In genomic region chr13:95641961-95642621, GRCh38 we compare ENCODE assay signal across 9 cellular contexts. TPM values are rescaled to one million over a fixed set of nuclear protein-coding genes. Genes with fewer than 3 reads are reported as not detected.
A peak's percentile ranks its signal among the peaks of the same experiment; 100 is the strongest.
DNase-seq lines count a peak whose midpoint lies in the region; ATAC-seq lines count a peak whose summit lies in the region.
"Had no signal": no experiment of that assay in that cellular context is flagged by ENCODE, and none has a peak within 500 bp of the region (broad histone marks: within the 10 kb centered on the region; RNA-seq: fewer than 3 reads in every experiment).

No MANE protein-coding gene starts in this region.

- H3K4me3 Mint-ChIP-seq in activated T-cell treated with anti-CD3 and anti-CD28 coated beads, Interleukin-2, amount 50 U/mL, for 4 hours = no peak overlapping the region
- no peak overlapping the region for H3K4me3 Mint-ChIP-seq in activated T-cell treated with anti-CD3 and anti-CD28 coated beads, Interleukin-2, amount 50 U/mL, for 24 hours

- peak overlapping the region; percentile 86 for H3K4me3 ChIP-seq in endocrine pancreas (ENCODE audit: control insufficient read depth, insufficient read depth, low read length)
- H3K4me3 ChIP-seq in mesendoderm (ENCODE audit: low read length) = no peak overlapping the region
- H3K4me3 ChIP-seq in aorta (ENCODE audit: low read length in 2 of 2) = peak overlapping the region; percentile 31 to 51

- H3K79me1 ChIP-seq in mesendoderm (ENCODE audit: low read length) = peaks cover 3% of the 10 kb centered on the region

- H4K8ac ChIP-seq in mesendoderm (ENCODE audit: low read depth, low read length) = no peak overlapping the region

- no peak overlapping the region for H3K27ac ChIP-seq in mesendoderm (ENCODE audit: low read depth, low read length)
- H3K27ac ChIP-seq in aorta (ENCODE audit: low read depth in 1 of 2, low read length in 2 of 2) = no peak overlapping the region
- H3K27ac ChIP-seq: C4-2B had no signal

- DNase-seq in activated T-cell treated with anti-CD3 and anti-CD28 coated beads, Interleukin-2, amount 50 U/mL, for 4 hours = no peak
- no peak for DNase-seq in activated T-cell treated with anti-CD3 and anti-CD28 coated beads, Interleukin-2, amount 50 U/mL, for 24 hours
- DNase-seq in mesendoderm = peak; percentile 57
- DNase-seq in aorta = peak; percentile 64 to 82
- no peak for DNase-seq in central memory CD4-positive, alpha-beta T cell

- H2BK5ac ChIP-seq in mesendoderm (ENCODE audit: low read length) = no peak overlapping the region

- no peak overlapping the region for H2BK120ac ChIP-seq in mesendoderm (ENCODE audit: low read depth, low read length)

- H3K9me3 ChIP-seq in endocrine pancreas (ENCODE audit: control insufficient read depth, low read length) (no peaks in the 10 kb centered on the region), aorta (ENCODE audit: control insufficient read depth, low read length) (no peaks in the 10 kb centered on the region)

- peak overlapping the region; percentile 24 for H3K4me2 ChIP-seq in mesendoderm (ENCODE audit: low read length)

- peak; percentile 53 for ATAC-seq in activated T-cell treated with anti-CD3 and anti-CD28 coated beads, Interleukin-2, amount 50 U/mL, for 4 hours
- ATAC-seq in aorta (ENCODE audit: low FRiP score) (peak; percentile 80), GM21367 (IDR thresholded peaks at IDR 0.05; ENCODE audit: unreplicated experiment) (no peak), GM18511 (IDR thresholded peaks at IDR 0.05; ENCODE audit: unreplicated experiment) (no peak)

- H3K4me1 ChIP-seq in endocrine pancreas (ENCODE audit: control insufficient read depth, insufficient read depth, low read length) = peaks cover 10% of the 10 kb centered on the region
- peaks cover 2% of the 10 kb centered on the region for H3K4me1 ChIP-seq in mesendoderm (ENCODE audit: control insufficient read depth, low read depth, low read length)
- H3K4me1 ChIP-seq in aorta (ENCODE audit: control insufficient read depth in 1 of 2, insufficient read depth in 2 of 2, low read length in 2 of 2) = peaks cover 0 to 2% of the 10 kb centered on the region in 2 donors

- H3K9me3 Mint-ChIP-seq in activated T-cell treated with anti-CD3 and anti-CD28 coated beads, Interleukin-2, amount 50 U/mL, for 4 hours = no peaks in the 10 kb centered on the region
- H3K9me3 Mint-ChIP-seq in activated T-cell treated with anti-CD3 and anti-CD28 coated beads, Interleukin-2, amount 50 U/mL, for 24 hours = no peaks in the 10 kb centered on the region

- peaks cover 10% of the 10 kb centered on the region for H3K4me1 Mint-ChIP-seq in activated T-cell treated with anti-CD3 and anti-CD28 coated beads, Interleukin-2, amount 50 U/mL, for 4 hours (ENCODE audit: low read depth)
- H3K4me1 Mint-ChIP-seq in activated T-cell treated with anti-CD3 and anti-CD28 coated beads, Interleukin-2, amount 50 U/mL, for 24 hours (ENCODE audit: low read depth) = peaks cover 13% of the 10 kb centered on the region

- H3K27me3 ChIP-seq in endocrine pancreas (ENCODE audit: control insufficient read depth, insufficient read depth, low read length) (no peaks in the 10 kb centered on the region), mesendoderm (ENCODE audit: insufficient read depth, low read length, poor library complexity) (no peaks in the 10 kb centered on the region), aorta (ENCODE audit: control insufficient read depth in 1 of 2, insufficient read depth in 2 of 2, low read length in 1 of 2) (no peaks in the 10 kb centered on the region)

- no peak overlapping the region for H3K23ac ChIP-seq in mesendoderm (ENCODE audit: low read length)

- peaks cover 2% of the 10 kb centered on the region for H3K79me2 ChIP-seq in mesendoderm (ENCODE audit: control insufficient read depth, insufficient read depth, low read length)

- H3K56ac ChIP-seq in mesendoderm (ENCODE audit: low read length) = peak overlapping the region; percentile 75

- no peak overlapping the region for H3K4ac ChIP-seq in mesendoderm (ENCODE audit: low read depth, low read length)

- intact Hi-C loops in aorta (cut with DNase I) = loop anchor here in 1 of 2 donors (5.0 kb wide), 1 partner anchor 35 kb away; the partner anchor contains the start of gene DNAJC3

- no peak overlapping the region for H3K18ac ChIP-seq in mesendoderm (ENCODE audit: low read length)

- no peak overlapping the region for H2AK5ac ChIP-seq in mesendoderm (ENCODE audit: low read length)

- WGBS in mesendoderm (ENCODE audit: extremely low coverage, insufficient coverage, low lambda C conversion rate) = no CpG with 5 or more reads among the region's 41 CpGs
- 4% methylated on average over 34 to 41 of the region's 41 CpGs for WGBS in aorta, 2 donors

- H3K36me3 ChIP-seq in endocrine pancreas (ENCODE audit: control insufficient read depth, insufficient read depth, low read length) (no peaks in the 10 kb centered on the region), mesendoderm (ENCODE audit: control insufficient read depth, insufficient read depth, low read length) (no peaks in the 10 kb centered on the region), aorta (ENCODE audit: control insufficient read depth in 1 of 2, insufficient read depth in 2 of 2, low read length in 1 of 2) (no peaks in the 10 kb centered on the region)

- no peak overlapping the region for H2BK15ac ChIP-seq in mesendoderm (replicated peaks; ENCODE audit: low read depth)

- peaks cover 47% of the 10 kb centered on the region for H3K27me3 Mint-ChIP-seq in activated T-cell treated with anti-CD3 and anti-CD28 coated beads, Interleukin-2, amount 50 U/mL, for 4 hours (ENCODE audit: low read depth)
- H3K27me3 Mint-ChIP-seq in activated T-cell treated with anti-CD3 and anti-CD28 coated beads, Interleukin-2, amount 50 U/mL, for 24 hours = peaks cover 51% of the 10 kb centered on the region

- no peak overlapping the region for H3K27ac Mint-ChIP-seq in activated T-cell treated with anti-CD3 and anti-CD28 coated beads, Interleukin-2, amount 50 U/mL, for 24 hours

- H3K36me3 Mint-ChIP-seq in activated T-cell treated with anti-CD3 and anti-CD28 coated beads, Interleukin-2, amount 50 U/mL, for 4 hours (ENCODE audit: insufficient read depth) = no peaks in the 10 kb centered on the region
- H3K36me3 Mint-ChIP-seq in activated T-cell treated with anti-CD3 and anti-CD28 coated beads, Interleukin-2, amount 50 U/mL, for 24 hours (ENCODE audit: low read depth) = no peaks in the 10 kb centered on the region

- H3K9ac ChIP-seq in endocrine pancreas (ENCODE audit: control insufficient read depth, insufficient read depth, low read length) (peak overlapping the region; percentile 77), mesendoderm (ENCODE audit: low read length) (peak overlapping the region; percentile 48)

- no peak overlapping the region for H4K5ac ChIP-seq in mesendoderm (ENCODE audit: low read length)

RNA-seq across cellular contexts. Expression of gene DZIP1, which starts 2.4 kb away (rescaled TPM):
- under 1 TPM in 2 of 3 donors, not detected in 1; 0.16 to 0.23 TPM for total RNA-seq in activated T-cell treated with anti-CD3 and anti-CD28 coated beads, Interleukin-2, amount 50 U/mL, for 4 hours
- polyA plus RNA-seq in mesendoderm (2013, experiment 1 of 2) = 30.3 TPM
- 30.8 TPM for polyA plus RNA-seq in mesendoderm (2013, experiment 2 of 2)
- total RNA-seq in aorta = 10 to 100 TPM; 17.4 to 25.3 TPM
- polyA plus RNA-seq in aorta = 10 to 100 TPM; 10.1 to 17.6 TPM

RNA-seq across cellular contexts. Expression of gene DNAJC3, which starts 34.8 kb away (rescaled TPM):
- total RNA-seq in activated T-cell treated with anti-CD3 and anti-CD28 coated beads, Interleukin-2, amount 50 U/mL, for 4 hours = 10 to 100 TPM; 30.2 to 39.3 (median 31.2) TPM
- 21.2 TPM for polyA plus RNA-seq in mesendoderm (2013, experiment 1 of 2)
- 20.8 TPM for polyA plus RNA-seq in mesendoderm (2013, experiment 2 of 2)
- 10 to 100 TPM; 57.8 to 60.3 TPM for total RNA-seq in aorta
- 10 to 100 TPM; 11.8 to 19.0 TPM for polyA plus RNA-seq in aorta

Comparison
In these comparisons a context has a peak if more than half of its experiments do, and no peak if none do; other contexts are left out.
1. ATAC-seq: peak in activated T-cell treated with anti-CD3 and anti-CD28 coated beads, Interleukin-2, amount 50 U/mL, for 4 hours (2 of 2) and aorta (single experiment); none in GM21367 (single experiment) and GM18511 (single experiment).
2. DNase-seq: peak in mesendoderm (single experiment) and aorta (2 of 2); none in activated T-cell treated with anti-CD3 and anti-CD28 coated beads, Interleukin-2, amount 50 U/mL, for 4 hours (single experiment), activated T-cell treated with anti-CD3 and anti-CD28 coated beads, Interleukin-2, amount 50 U/mL, for 24 hours (single experiment) and central memory CD4-positive, alpha-beta T cell (single experiment).
3. RNA of gene DZIP1, which starts 2.4 kb away (total RNA-seq): 17.4 to 25.3 TPM in aorta; 0.16 to 0.23 TPM in activated T-cell treated with anti-CD3 and anti-CD28 coated beads, Interleukin-2, amount 50 U/mL, for 4 hours; every median in the first group is over 10 times any median in the second.